16 cellular contexts compared by ENCODE assay signal in the genomic region with DNA sequence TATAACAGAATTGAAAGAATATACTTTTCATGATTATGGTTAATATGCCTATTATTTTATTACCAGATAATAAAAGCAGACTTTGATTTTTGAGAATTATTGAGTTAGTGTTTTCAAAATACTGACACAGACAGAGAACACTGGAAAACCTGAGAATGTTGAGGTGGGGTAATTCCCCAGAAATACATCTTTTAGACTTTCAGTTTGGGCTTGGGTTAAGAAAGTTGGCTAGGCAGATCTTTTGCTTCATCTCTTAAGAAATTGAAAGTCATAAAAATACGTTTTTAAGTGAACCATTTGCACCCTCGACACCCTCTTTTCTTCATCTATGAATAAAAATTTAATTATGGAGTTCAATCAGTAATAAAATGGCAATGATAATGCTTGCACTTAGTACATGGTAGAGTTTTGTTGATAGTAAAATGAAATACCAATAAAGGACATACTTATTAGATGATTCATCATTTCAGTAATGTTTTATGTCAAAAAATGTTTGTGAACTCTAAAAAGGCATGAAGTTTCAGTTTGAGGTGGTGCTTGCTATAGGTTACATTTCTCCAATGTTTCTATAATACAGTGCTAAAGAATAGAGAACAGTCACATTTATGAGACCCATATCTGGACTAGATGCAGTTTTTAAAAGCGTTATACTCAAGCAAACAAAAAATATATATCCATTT. TPM values are rescaled to one million over a fixed set of nuclear protein-coding genes. Genes with fewer than 3 reads are reported as not detected.
DNase-seq lines count a peak whose midpoint lies in the region; ATAC-seq and TF ChIP-seq lines count a peak whose summit lies in the region.
"Had no signal": no experiment of that assay in that cellular context is flagged by ENCODE, and none has a peak within 500 bp of the region (broad histone marks: within the 10 kb centered on the region; RNA-seq: fewer than 3 reads in every experiment).

No MANE protein-coding gene starts in this region.

- no peak for TF ChIP-seq POLR2A in transverse colon (IDR thresholded peaks at IDR 0.05)

- TF ChIP-seq CTCF in Calu3 (IDR thresholded peaks at IDR 0.05; ENCODE audit: unreplicated experiment) (no peak), PC-3 (conservative IDR thresholded peaks at IDR 0.05; ENCODE audit: low read depth, low read length) (no peak), transverse colon (IDR thresholded peaks at IDR 0.05) (no peak), colonic mucosa (IDR thresholded peaks at IDR 0.05) (no peak)

- H3K27ac ChIP-seq in PC-3 (ENCODE audit: low read length) (peak overlapping the region; percentile 1; the same call in 1 of the 2 replicates), transverse colon (peak overlapping the region in 1 of 4 donors; percentile 38), colonic mucosa (no peak overlapping the region)
- H3K27ac ChIP-seq in effector memory CD4-positive, alpha-beta T cell (ENCODE audit: insufficient read depth, low read length, poor library complexity, severe bottlenecking): peak overlapping the region; percentile 54
- H3K27ac ChIP-seq: cardiac muscle cell, sigmoid colon had no signal

- no peak overlapping the region; the same call in 1 of the 2 replicates for H3K4me3 ChIP-seq in PC-3 (ENCODE audit: low read length)
- no peak overlapping the region for H3K4me3 ChIP-seq in effector memory CD4-positive, alpha-beta T cell (ENCODE audit: insufficient read depth, low read depth, low read length, poor library complexity, severe bottlenecking)
- H3K4me3 ChIP-seq in transverse colon: no peak overlapping the region
- H3K4me3 ChIP-seq in colonic mucosa: no peak overlapping the region
- H3K4me3 ChIP-seq: BLaER1 treated with 17β-estradiol and CSF1 and Interleukin-3, amounts not matched to agents 10 nM and 100 nM; cardiac muscle cell; heart left ventricle; sigmoid colon had no signal

- no peaks in the 10 kb centered on the region for H4K20me1 ChIP-seq in PC-3 (ENCODE audit: low read length)

- peaks cover 26% of the 10 kb centered on the region for H3K4me1 Mint-ChIP-seq in Calu3 (ENCODE audit: low read depth, unreplicated experiment)

- in situ Hi-C loops in transverse colon (cut with MboI; ENCODE audit: low pct_ligation_motif_present in 1 of 4, low pct_unique_long_range_greater_than_20kb in 1 of 4, low sequenced_read_pairs in 3 of 4): no loop called here

- H3K9me3 Mint-ChIP-seq in Calu3 (ENCODE audit: low read depth, unreplicated experiment): no peaks in the 10 kb centered on the region
- H3K9me3 Mint-ChIP-seq: naive B cell had no signal

- no peak overlapping the region for H2AFZ ChIP-seq in PC-3 (ENCODE audit: low read length)

- H3K36me3 Mint-ChIP-seq in Calu3 (ENCODE audit: insufficient read depth, unreplicated experiment): no peaks in the 10 kb centered on the region
- H3K36me3 Mint-ChIP-seq: naive B cell had no signal

- CTCF ChIA-PET in Calu3 (lab: Charles Lee) (no interaction called here), PC-3 (lab: Charles Lee) (no interaction called here)

- no peak overlapping the region for H3K4me3 Mint-ChIP-seq in Calu3 (ENCODE audit: low read depth, unreplicated experiment)
- H3K4me3 Mint-ChIP-seq: naive B cell had no signal

- intact Hi-C loops in Calu3 (cut with micrococcal nuclease; ENCODE audit: unreplicated experiment) (no loop called here), PC-3 (cut with micrococcal nuclease) (no loop called here), transverse colon (cut with DNase I; ENCODE audit: low total_unique reads) (no loop called here), colonic mucosa (cut with DNase I) (no loop called here)

- H3K27ac Mint-ChIP-seq in Calu3 (ENCODE audit: unreplicated experiment): peak overlapping the region; percentile 42

- POLR2A ChIA-PET in PC-3 (lab: Charles Lee; ENCODE audit: unreplicated experiment): no interaction called here

- H3K4me1 ChIP-seq in PC-3 (ENCODE audit: insufficient read depth, low read length) (peaks cover 19% of the 10 kb centered on the region), transverse colon (no peaks in the 10 kb centered on the region), colonic mucosa (no peaks in the 10 kb centered on the region)
- H3K4me1 ChIP-seq in effector memory CD4-positive, alpha-beta T cell (ENCODE audit: control insufficient read depth, insufficient read depth, low read length, poor library complexity, severe bottlenecking): peaks cover 17% of the 10 kb centered on the region
- H3K4me1 ChIP-seq: sigmoid colon had no signal

- no peaks in the 10 kb centered on the region for H3K9me2 ChIP-seq in PC-3 (replicated peaks; ENCODE audit: low read length)

- H3K36me3 ChIP-seq in PC-3 (ENCODE audit: low read depth, low read length) (no peaks in the 10 kb centered on the region), transverse colon (no peaks in the 10 kb centered on the region), colonic mucosa (no peaks in the 10 kb centered on the region)
- H3K36me3 ChIP-seq in effector memory CD4-positive, alpha-beta T cell (ENCODE audit: control insufficient read depth, insufficient read depth, low read length): no peaks in the 10 kb centered on the region
- H3K36me3 ChIP-seq: cardiac muscle cell, heart left ventricle, sigmoid colon had no signal

- no peaks in the 10 kb centered on the region for H3K9me3 ChIP-seq in PC-3 (ENCODE audit: low read length)
- H3K9me3 ChIP-seq in effector memory CD4-positive, alpha-beta T cell (ENCODE audit: control insufficient read depth, low read length): no peaks in the 10 kb centered on the region
- H3K9me3 ChIP-seq in transverse colon: no peaks in the 10 kb centered on the region
- H3K9me3 ChIP-seq in colonic mucosa: no peaks in the 10 kb centered on the region
- H3K9me3 ChIP-seq: heart left ventricle, sigmoid colon had no signal

- peak overlapping the region; percentile 45 for H3K4me2 ChIP-seq in PC-3 (ENCODE audit: low read length)

- no TSS peak for BruUV-seq in Calu3 (replicated peaks; lab: Mats Ljungman, UMichigan)
- no TSS peak for BruUV-seq in PC-3 (replicated peaks; lab: Mats Ljungman, UMichigan)

- TF ChIP-seq EP300 in transverse colon (IDR thresholded peaks at IDR 0.05; ENCODE audit: low read depth): no peak

- ATAC-seq in GM21447 (IDR thresholded peaks at IDR 0.05; ENCODE audit: unreplicated experiment) (peak; percentile 44), PC-3 (peak; percentile 46; the same call in 1 of the 2 replicates)

- no peaks in the 10 kb centered on the region for H3F3A ChIP-seq in PC-3 (ENCODE audit: low read length, unreplicated experiment)

- H3K9ac ChIP-seq in PC-3 (ENCODE audit: low read length) (no peak overlapping the region), colonic mucosa (ENCODE audit: low read depth in 2 of 2, low read length in 2 of 2) (no peak overlapping the region)
- H3K9ac ChIP-seq: BLaER1 treated with 17β-estradiol and CSF1 and Interleukin-3, amounts not matched to agents 10 nM and 100 nM had no signal

- no peaks in the 10 kb centered on the region for H3K27me3 Mint-ChIP-seq in Calu3 (ENCODE audit: unreplicated experiment)
- H3K27me3 Mint-ChIP-seq: naive B cell had no signal

- WGBS in transverse colon (ENCODE audit: low coverage in 1 of 2), 2 donors: 67 to 77% methylated on average over 3 of the region's 3 CpGs

- H3K79me2 ChIP-seq in PC-3 (ENCODE audit: low read length): no peaks in the 10 kb centered on the region

- DNase-seq in Calu3 (no peak), PC-3 (peak; percentile 54), transverse colon (no peak), NCI-H748 treated with DMSO at 0.1 percent for 48 hours (lab: John Stamatoyannopoulos, UW) (no peak), colonic mucosa (no peak)
- no peak for DNase-seq in effector memory CD4-positive, alpha-beta T cell
- DNase-seq in NK-92 treated with Interleukin-12 subunit alpha and Interleukin-12 subunit beta, amount 100 ng/mL, for 24 hours (lab: John Stamatoyannopoulos, UW): no peak
- DNase-seq: heart left ventricle, naive B cell, NCI-H187, SHP77, sigmoid colon, substantia nigra had no signal

- H3K27me3 ChIP-seq in PC-3 (ENCODE audit: low read length) (no peaks in the 10 kb centered on the region), transverse colon (no peaks in the 10 kb centered on the region), colonic mucosa (no peaks in the 10 kb centered on the region)
- H3K27me3 ChIP-seq in effector memory CD4-positive, alpha-beta T cell (replicated peaks; ENCODE audit: control insufficient read depth, insufficient read depth, low read length, poor library complexity, severe bottlenecking): no peaks in the 10 kb centered on the region
- H3K27me3 ChIP-seq: BLaER1 treated with 17β-estradiol and CSF1 and Interleukin-3, amounts not matched to agents 10 nM and 100 nM; cardiac muscle cell; heart left ventricle; sigmoid colon had no signal

RNA-seq across cellular contexts. Expression of a gene that starts 1.9 kb away (rescaled TPM):
- total RNA-seq in Calu3 (2022): 0.93 and 1.5 TPM in 2 replicates
- 0.63 TPM in 1 of 2 replicates, not detected in the other for total RNA-seq in PC-3 (2014; rRNA removed)
- total RNA-seq in transverse colon: 1 to 10 TPM; 1.6 to 9.5 (median 5.2) TPM
- 1 to 10 TPM; 2.5 to 5.1 TPM for total RNA-seq in colonic mucosa
